8 cellular contexts compared by ENCODE assay signal in the genomic region with DNA sequence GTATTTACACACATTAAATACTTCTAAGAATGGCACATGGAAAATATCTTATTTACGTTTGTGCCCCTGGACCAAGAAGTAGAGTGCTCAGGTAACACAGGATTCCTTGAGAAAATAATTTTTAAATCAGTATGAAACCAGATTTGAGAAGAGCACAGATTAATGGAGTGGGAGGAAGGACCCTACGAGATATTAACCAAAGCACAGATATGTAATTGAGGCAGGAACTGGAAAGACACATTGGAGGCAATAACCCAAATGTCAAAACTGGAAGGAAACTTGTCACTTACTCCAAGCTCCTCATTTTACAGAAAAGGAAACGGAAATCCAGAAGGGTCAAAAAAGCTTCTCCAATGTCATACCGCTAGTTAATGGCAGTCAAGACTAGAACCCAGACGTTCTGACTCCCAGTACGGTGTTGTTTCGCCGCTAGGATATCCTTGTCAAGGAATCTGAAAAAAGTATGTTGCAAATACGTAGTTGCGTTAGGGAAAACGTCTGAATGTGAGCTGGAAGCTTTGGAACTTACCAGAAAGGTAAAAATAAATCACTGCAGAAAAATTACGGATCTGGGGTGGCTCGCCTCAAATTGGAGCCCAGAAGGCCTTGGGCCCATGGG. TPM values are rescaled to one million over a fixed set of nuclear protein-coding genes. Genes with fewer than 3 reads are reported as not detected.
DNase-seq lines count a peak whose midpoint lies in the region; ATAC-seq, FAIRE-seq and TF ChIP-seq lines count a peak whose summit lies in the region.

No MANE protein-coding gene starts in this region.

- no peak overlapping the region for H2AK5ac ChIP-seq in neuronal stem cell (ENCODE audit: low read depth, low read length)

- TF ChIP-seq POLR2A in GM12891 (IDR thresholded peaks at IDR 0.05; ENCODE audit: low read depth, low read length) = no peak

- TSS peak; percentile 91 for BruUV-seq in PC-3 (replicated peaks; lab: Mats Ljungman, UMichigan)

- H3K9me3 ChIP-seq in PC-3 (ENCODE audit: low read length) (no peaks in the 10 kb centered on the region), endocrine pancreas (ENCODE audit: control insufficient read depth, low read length) (no peaks in the 10 kb centered on the region), neuronal stem cell (replicated peaks in 1 of 2; ENCODE audit: control insufficient read depth in 2 of 2, insufficient read depth in 1 of 2, low read depth in 1 of 2, low read length in 2 of 2) (no peaks in the 10 kb centered on the region)

- DNase-seq in GM03348 (ENCODE audit: low spot score) = peak; percentile 2
- DNase-seq in PC-3 = peak; percentile 13
- DNase-seq in neuronal stem cell (ENCODE audit: low spot score) = no peak
- DNase-seq in GM13976 (ENCODE audit: low spot score) = no peak
- no peak for DNase-seq in stimulated activated CD8-positive, alpha-beta memory T cell treated with anti-CD3 and anti-CD28 coated beads, Interleukin-4, amount 100 ng/mL, for 48 hours
- no peak for DNase-seq in GM12891 (ENCODE audit: insufficient read length, low spot score)
- no peak for DNase-seq in NOMO-1 (lab: John Stamatoyannopoulos, UW; ENCODE audit: unreplicated experiment in 2 of 2)

- no peak overlapping the region for H2BK15ac ChIP-seq in neuronal stem cell (ENCODE audit: low read length)

- H2BK5ac ChIP-seq in neuronal stem cell (ENCODE audit: low read length) = peak overlapping the region; percentile 20

- intact Hi-C loops in PC-3 (cut with micrococcal nuclease) = loop anchor here (2.0 kb wide), 1 partner anchor 164 kb away; no protein-coding TSS in a partner anchor

- peak overlapping the region; percentile 90 for H3K4me3 ChIP-seq in PC-3 (ENCODE audit: low read length)
- peak overlapping the region; percentile 85 for H3K4me3 ChIP-seq in endocrine pancreas (ENCODE audit: control insufficient read depth, insufficient read depth, low read length)
- H3K4me3 ChIP-seq in neuronal stem cell (ENCODE audit: low read length in 2 of 2) = peak overlapping the region; percentile 77 to 93

- H3K4me2 ChIP-seq in PC-3 (ENCODE audit: low read length) = peak overlapping the region; percentile 95
- H3K4me2 ChIP-seq in neuronal stem cell (ENCODE audit: insufficient read depth, low read length, poor library complexity, severe bottlenecking) = peak overlapping the region; percentile 74

- TF ChIP-seq CTCF in PC-3 (conservative IDR thresholded peaks at IDR 0.05; ENCODE audit: low read depth, low read length) (no peak), GM13976 (IDR thresholded peaks at IDR 0.05; ENCODE audit: borderline replicate concordance, control extremely low read depth, extremely low read depth, insufficient read depth, missing control alignments) (no peak)

- in situ Hi-C loops in GM13976 (cut with MboI; ENCODE audit: low sequenced_read_pairs, unreplicated experiment) = no loop called here

- no peak overlapping the region for H3K14ac ChIP-seq in neuronal stem cell (ENCODE audit: low read length)

- no peaks in the 10 kb centered on the region for H3K9me2 ChIP-seq in PC-3 (replicated peaks; ENCODE audit: low read length)

- H3K9ac ChIP-seq in PC-3 (ENCODE audit: low read length) (peak overlapping the region; percentile 91), endocrine pancreas (ENCODE audit: control insufficient read depth, insufficient read depth, low read length) (peak overlapping the region; percentile 70), neuronal stem cell (ENCODE audit: low read depth, low read length, poor library complexity) (peak overlapping the region; percentile 90)

- H2BK12ac ChIP-seq in neuronal stem cell (ENCODE audit: low read length) = no peak overlapping the region

- FAIRE-seq in GM12891 (lab: Jason Lieb, UNC) = no peak

- H4K8ac ChIP-seq in neuronal stem cell (ENCODE audit: low read depth, low read length) = peak overlapping the region; percentile 83

- H3K27me3 ChIP-seq in PC-3 (ENCODE audit: low read length) (no peaks in the 10 kb centered on the region), endocrine pancreas (ENCODE audit: control insufficient read depth, insufficient read depth, low read length) (no peaks in the 10 kb centered on the region), neuronal stem cell (ENCODE audit: control insufficient read depth in 3 of 3, insufficient read depth in 3 of 3, low read depth in 1 of 3, low read length in 3 of 3) (no peaks in the 10 kb centered on the region)

- H3K27ac ChIP-seq in PC-3 (ENCODE audit: low read length) (peak overlapping the region; percentile 57), neuronal stem cell (replicated peaks; ENCODE audit: low read length) (no peak overlapping the region)

- peak; percentile 16 for ATAC-seq in PC-3

- H3K4me1 ChIP-seq in PC-3 (ENCODE audit: insufficient read depth, low read length) (peaks cover 12% of the 10 kb centered on the region), endocrine pancreas (ENCODE audit: control insufficient read depth, insufficient read depth, low read length) (no peaks in the 10 kb centered on the region), neuronal stem cell (ENCODE audit: control insufficient read depth in 2 of 2, insufficient read depth in 1 of 2, low read depth in 1 of 2, low read length in 2 of 2) (no peaks in the 10 kb centered on the region)

- peak overlapping the region; percentile 53 for H4K91ac ChIP-seq in neuronal stem cell (ENCODE audit: low read depth, low read length, poor library complexity)

- H3K79me2 ChIP-seq in PC-3 (ENCODE audit: low read length) = peaks cover 22% of the 10 kb centered on the region

- H2BK120ac ChIP-seq in neuronal stem cell (ENCODE audit: low read depth, low read length) = no peak overlapping the region

- H3K36me3 ChIP-seq in PC-3 (ENCODE audit: low read depth, low read length) (peaks cover 10% of the 10 kb centered on the region), endocrine pancreas (ENCODE audit: control insufficient read depth, insufficient read depth, low read length) (no peaks in the 10 kb centered on the region), neuronal stem cell (replicated peaks in 1 of 2; ENCODE audit: control insufficient read depth in 2 of 2, insufficient read depth in 2 of 2, low read length in 2 of 2) (peaks cover 7 to 29% of the 10 kb centered on the region in 2 donors)

- H3K23ac ChIP-seq in neuronal stem cell (ENCODE audit: low read depth, low read length, poor library complexity) = peak overlapping the region; percentile 75

- CTCF ChIA-PET in PC-3 (lab: Charles Lee) = no interaction called here

- H2AFZ ChIP-seq in PC-3 (ENCODE audit: low read length) = peak overlapping the region; percentile 78
- H2AFZ ChIP-seq in neuronal stem cell (ENCODE audit: low read length) = peak overlapping the region; percentile 87

- H3K4ac ChIP-seq in neuronal stem cell (ENCODE audit: low read length) = no peak overlapping the region

- no peaks in the 10 kb centered on the region for H3K79me1 ChIP-seq in neuronal stem cell (ENCODE audit: low read depth, low read length)

- POLR2A ChIA-PET in PC-3 (lab: Charles Lee; ENCODE audit: unreplicated experiment) = interaction anchor here (0.6 kb wide), 6 partner anchors 36 to 545 kb away, joined by 3 to 7 read pairs (median 5); partner anchors contain the start of genes CFAP36, CLHC1, EML6 and RPS27A

- WGBS in neuronal stem cell (ENCODE audit: extremely low coverage in 2 of 2, insufficient read length in 2 of 2, insufficient replicate concordance in 1 of 2), 2 donors = no CpG with 5 or more reads among the region's 13 CpGs

- H3K18ac ChIP-seq in neuronal stem cell (ENCODE audit: low read length) = peak overlapping the region; percentile 93

- H3F3A ChIP-seq in PC-3 (ENCODE audit: low read length, unreplicated experiment) = no peaks in the 10 kb centered on the region

- no peaks in the 10 kb centered on the region for H4K20me1 ChIP-seq in PC-3 (ENCODE audit: low read length)

TF ChIP-seq in GM12891, 5 proteins besides CTCF, POLR2A, EP300 and RAD21:
- TF ChIP-seq POU2F2 (IDR thresholded peaks at IDR 0.05; ENCODE audit: low read depth, low read length) = no peak
- no peak for TF ChIP-seq TAF1 (IDR thresholded peaks at IDR 0.05; ENCODE audit: low read depth, low read length)
- TF ChIP-seq SPI1 (IDR thresholded peaks at IDR 0.05; ENCODE audit: low read depth, low read length) = no peak
- TF ChIP-seq PAX5 (IDR thresholded peaks at IDR 0.05; ENCODE audit: insufficient read depth, low read length, severe bottlenecking) = no peak
- TF ChIP-seq POLR2AphosphoS5 (IDR thresholded peaks at IDR 0.05; ENCODE audit: low read depth, low read length) = no peak
TF ChIP-seq in GM12891: peak in this region for 0.

RNA-seq across cellular contexts. Expression of gene MTIF2, which starts 0.6 kb away (rescaled TPM):
- 46.5 and 49.6 TPM in 2 replicates for total RNA-seq in PC-3 (2014; rRNA removed)
- 22.4 TPM for polyA plus RNA-seq in neuronal stem cell (2013, experiment 1 of 2)
- polyA plus RNA-seq in neuronal stem cell (2013, experiment 2 of 2) = 24.4 TPM
- polyA plus RNA-seq in GM12891 (2012; ENCODE audit: low read depth, missing spikeins) = 26.7 TPM

RNA-seq across cellular contexts. Expression of gene RPS27A, which starts 35.9 kb away (rescaled TPM):
- total RNA-seq in PC-3 (2014; rRNA removed) = 1,096 and 1,330 TPM in 2 replicates
- 2,163 TPM for polyA plus RNA-seq in neuronal stem cell (2013, experiment 1 of 2)
- 2,203 TPM for polyA plus RNA-seq in neuronal stem cell (2013, experiment 2 of 2)
- polyA plus RNA-seq in GM12891 (2012; ENCODE audit: low read depth, missing spikeins) = 4,007 TPM

RNA-seq across cellular contexts. Expression of gene CLHC1, which starts 36.3 kb away (rescaled TPM):
- 1.8 and 3.9 TPM in 2 replicates for total RNA-seq in PC-3 (2014; rRNA removed)
- polyA plus RNA-seq in neuronal stem cell (2013, experiment 1 of 2) = 10.1 TPM
- polyA plus RNA-seq in neuronal stem cell (2013, experiment 2 of 2) = 11.9 TPM
- polyA plus RNA-seq in GM12891 (2012; ENCODE audit: low read depth, missing spikeins) = 5.5 TPM

Comparison
In these comparisons a context has a peak if more than half of its experiments do, and no peak if none do; other contexts are left out.
1. DNase-seq: peak in GM03348 (single experiment) and PC-3 (single experiment); none in neuronal stem cell (single experiment), GM13976 (single experiment), stimulated activated CD8-positive, alpha-beta memory T cell treated with anti-CD3 and anti-CD28 coated beads, Interleukin-4, amount 100 ng/mL, for 48 hours (single experiment), GM12891 (single experiment) and NOMO-1 (0 of 2).
2. Peak in every context shown above with its lines, with median percentiles within 50 percentile points of each other: H3K4me3 ChIP-seq and H3K9ac ChIP-seq.